In genomic region chr22:50200333-50201190, GRCh38 we compare ENCODE assay signal across 8 cellular contexts. TPM values are rescaled to one million over a fixed set of nuclear protein-coding genes. Genes with fewer than 3 reads are reported as not detected.
A peak's percentile ranks its signal among the peaks of the same experiment; 100 is the strongest.
DNase-seq lines count a peak whose midpoint lies in the region; ATAC-seq, FAIRE-seq and TF ChIP-seq lines count a peak whose summit lies in the region.

TSS of gene SELENOO (plus strand) at chr22:50201011. CDS start at chr22:50201037, 26 bp downstream.

- H3K27me3 ChIP-seq in H9 (ENCODE audit: insufficient read depth, low read length) (no peaks in the 10 kb centered on the region), SU-DHL-6 (ENCODE audit: low read length) (no peaks in the 10 kb centered on the region), pancreas (no peaks in the 10 kb centered on the region), thymus (ENCODE audit: control insufficient read depth, insufficient read depth) (no peaks in the 10 kb centered on the region)

- no peak for TF ChIP-seq CTCF in H9 (conservative IDR thresholded peaks at IDR 0.05)
- TF ChIP-seq CTCF in SU-DHL-6 (IDR thresholded peaks at IDR 0.05; ENCODE audit: insufficient read depth, low read length, poor library complexity, severe bottlenecking) = no peak
- no peak for TF ChIP-seq CTCF in pancreas (IDR thresholded peaks at IDR 0.05)

- H4K8ac ChIP-seq in H9 (replicated peaks; ENCODE audit: insufficient read length, low read depth, low read length) = no peak within 1 kb of the TSS

- peaks cover 21% of the 10 kb centered on the region for H3F3A ChIP-seq in SU-DHL-6 (ENCODE audit: insufficient read depth)

- H2BK12ac ChIP-seq in H9 (ENCODE audit: insufficient read length, low read depth, low read length) = no peak within 1 kb of the TSS

- H3K79me2 ChIP-seq in H9 (ENCODE audit: insufficient read depth, low read length) = no peaks in the 10 kb centered on the region; the same call in 1 of the 2 replicates
- peaks cover 36% of the 10 kb centered on the region for H3K79me2 ChIP-seq in SU-DHL-6 (ENCODE audit: insufficient read depth, low read length)

- H4K91ac ChIP-seq in H9 (ENCODE audit: insufficient read length, low read depth, low read length) = no peak within 1 kb of the TSS

- H2BK15ac ChIP-seq in H9 (ENCODE audit: low read depth, low read length) = no peak within 1 kb of the TSS

- H3K27ac Mint-ChIP-seq in H9 = peak within 1 kb of the TSS in 1 of 3 experiments; percentile 75; a peak in 2 of 7 replicates
- H3K27ac Mint-ChIP-seq in activated naive CD8-positive, alpha-beta T cell treated with anti-CD3 and anti-CD28 coated beads for 36 hours = peak within 1 kb of the TSS; percentile 76

- intact Hi-C loops in head of caudate nucleus (cut with DNase I) = no loop called here
- intact Hi-C loops in pancreas (cut with DNase I) = no loop called here

- no peak within 1 kb of the TSS for H3K14ac ChIP-seq in H9 (ENCODE audit: insufficient read depth, low read length)

- no peak within 1 kb of the TSS for H2AK5ac ChIP-seq in H9 (ENCODE audit: insufficient read length, low read length)

- H3K27me3 Mint-ChIP-seq in H9 (ENCODE audit: low read depth) = no peaks in the 10 kb centered on the region
- no peaks in the 10 kb centered on the region for H3K27me3 Mint-ChIP-seq in activated naive CD8-positive, alpha-beta T cell treated with anti-CD3 and anti-CD28 coated beads for 36 hours

- ATAC-seq in pancreas = peak; percentile 89 to 92 (median 90)

- no peak within 1 kb of the TSS for H3K4ac ChIP-seq in H9 (ENCODE audit: low read depth, low read length)

- H3K4me3 ChIP-seq in SU-DHL-6 (ENCODE audit: insufficient read depth, low read length, poor library complexity, severe bottlenecking) (peak within 1 kb of the TSS; percentile 97), pancreas (peak within 1 kb of the TSS; percentile 61 to 86 (median 82)), thymus (ENCODE audit: low read length) (peak within 1 kb of the TSS; percentile 87)

- H3K36me3 ChIP-seq in ES-I3 (ENCODE audit: insufficient read depth, low read length) = no peaks in the 10 kb centered on the region
- peaks cover 12% of the 10 kb centered on the region; the same call in 1 of the 2 replicates for H3K36me3 ChIP-seq in SU-DHL-6 (ENCODE audit: low read length)
- peaks cover 0 to 23% (median 0%) of the 10 kb centered on the region in 3 donors for H3K36me3 ChIP-seq in pancreas
- peaks cover 41% of the 10 kb centered on the region for H3K36me3 ChIP-seq in thymus (ENCODE audit: control insufficient read depth, insufficient read depth)

- no peaks in the 10 kb centered on the region for H3K9me3 ChIP-seq in ES-I3 (ENCODE audit: control insufficient read depth, insufficient read depth, low read length)
- no peaks in the 10 kb centered on the region for H3K9me3 ChIP-seq in H9 (ENCODE audit: control insufficient read depth, low read depth, low read length)
- no peaks in the 10 kb centered on the region for H3K9me3 ChIP-seq in SU-DHL-6 (ENCODE audit: insufficient read depth, low read length)
- H3K9me3 ChIP-seq in pancreas = no peaks in the 10 kb centered on the region
- H3K9me3 ChIP-seq in thymus (ENCODE audit: control insufficient read depth) = no peaks in the 10 kb centered on the region

- peak within 1 kb of the TSS; percentile 87 for H3K9ac ChIP-seq in ES-I3 (ENCODE audit: low read depth, low read length)
- no peak within 1 kb of the TSS for H3K9ac ChIP-seq in H9 (ENCODE audit: extremely low read depth, insufficient read length, low read length)
- peak within 1 kb of the TSS; percentile 95 for H3K9ac ChIP-seq in SU-DHL-6 (ENCODE audit: low read length)

- no peak within 1 kb of the TSS for H3K23ac ChIP-seq in H9 (ENCODE audit: insufficient read length, low read depth, low read length)

- H3K27ac ChIP-seq in H9 (ENCODE audit: insufficient read length, low read depth, low read length) (no peak within 1 kb of the TSS), SU-DHL-6 (ENCODE audit: low read depth, low read length) (peak within 1 kb of the TSS; percentile 81), pancreas (peak within 1 kb of the TSS; percentile 45 to 64 (median 59)), thymus (ENCODE audit: low read depth) (peak within 1 kb of the TSS; percentile 77)

- H3K79me1 ChIP-seq in H9 (ENCODE audit: insufficient read depth, low read depth, low read length, poor library complexity, severe bottlenecking) = no peaks in the 10 kb centered on the region

- no peak for FAIRE-seq in pancreas (lab: Jason Lieb, UNC)

- no peak within 1 kb of the TSS for H2BK120ac ChIP-seq in H9 (ENCODE audit: low read depth, low read length, poor library complexity, severe bottlenecking)

- H3K23me2 ChIP-seq in H9 (ENCODE audit: insufficient read length, low read depth, low read length, poor library complexity, severe bottlenecking) = peaks cover 13% of the 10 kb centered on the region

- DNase-seq in H9 (peak; percentile 92), NAMALWA (ENCODE audit: low spot score) (peak; percentile 93), head of caudate nucleus (peak; percentile 80 to 98 (median 95)), pancreas (peak; percentile 87 to 96 (median 93))
- DNase-seq in activated naive CD8-positive, alpha-beta T cell treated with anti-CD3 and anti-CD28 coated beads for 36 hours = peak; percentile 93

- H3K4me1 ChIP-seq in ES-I3 (ENCODE audit: insufficient read depth, low read length) (no peaks in the 10 kb centered on the region), H9 (ENCODE audit: insufficient read depth, low read length) (no peaks in the 10 kb centered on the region), pancreas (peaks cover 0 to 13% (median 6%) of the 10 kb centered on the region in 3 donors), thymus (ENCODE audit: control insufficient read depth, insufficient read depth, low read length) (peaks cover 19% of the 10 kb centered on the region)

- H3K56ac ChIP-seq in H9 (ENCODE audit: insufficient read length, low read depth, low read length) = no peak within 1 kb of the TSS

- no peak within 1 kb of the TSS for H3T11ph ChIP-seq in H9 (ENCODE audit: low read length)

- no peak within 1 kb of the TSS for H4K5ac ChIP-seq in H9 (ENCODE audit: insufficient read length, low read depth, low read length)

- no peaks in the 10 kb centered on the region for H3K9me2 ChIP-seq in SU-DHL-6 (replicated peaks; ENCODE audit: insufficient read depth, low read length)

- no peak within 1 kb of the TSS for H2BK5ac ChIP-seq in H9 (ENCODE audit: insufficient read length, low read length)

- H3K4me1 Mint-ChIP-seq in H9 = peaks cover 10 to 11% of the 10 kb centered on the region in 2 experiments
- peaks cover 26% of the 10 kb centered on the region for H3K4me1 Mint-ChIP-seq in activated naive CD8-positive, alpha-beta T cell treated with anti-CD3 and anti-CD28 coated beads for 36 hours

- H3K36me3 Mint-ChIP-seq in H9 (ENCODE audit: insufficient read depth in 1 of 3, low read depth in 3 of 3) = peaks cover 16 to 37% (median 29%) of the 10 kb centered on the region in 3 experiments
- H3K36me3 Mint-ChIP-seq in activated naive CD8-positive, alpha-beta T cell treated with anti-CD3 and anti-CD28 coated beads for 36 hours = peaks cover 14% of the 10 kb centered on the region

- H4K20me1 ChIP-seq in H9 (ENCODE audit: control insufficient read depth, insufficient read depth, insufficient read length) (peaks cover 3% of the 10 kb centered on the region), SU-DHL-6 (ENCODE audit: low read depth, low read length) (no peaks in the 10 kb centered on the region)

- WGBS in H9 (ENCODE audit: extremely low coverage, insufficient read length, low lambda C conversion rate) = no CpG with 5 or more reads among the region's 114 CpGs
- WGBS in pancreas, 2 donors = 1 to 2% methylated on average over 53 to 114 of the region's 114 CpGs
- WGBS in thymus = under 1% methylated on average over 114 of the region's 114 CpGs

- H3K4me2 ChIP-seq in H9 (ENCODE audit: insufficient read depth, insufficient read length, low read length) = peak within 1 kb of the TSS; percentile 54
- peak within 1 kb of the TSS; percentile 89 for H3K4me2 ChIP-seq in SU-DHL-6 (ENCODE audit: low read depth, low read length, poor library complexity, severe bottlenecking)

- H2AFZ ChIP-seq in H9 (ENCODE audit: low read length) = no peak within 1 kb of the TSS
- no peak within 1 kb of the TSS for H2AFZ ChIP-seq in SU-DHL-6 (ENCODE audit: low read depth, low read length, severe bottlenecking)

- no peak within 1 kb of the TSS for H2BK20ac ChIP-seq in H9 (ENCODE audit: low read depth, low read length, poor library complexity, severe bottlenecking)

- peak within 1 kb of the TSS; percentile 72 to 86 for H3K4me3 Mint-ChIP-seq in H9
- H3K4me3 Mint-ChIP-seq in activated naive CD8-positive, alpha-beta T cell treated with anti-CD3 and anti-CD28 coated beads for 36 hours = peak within 1 kb of the TSS; percentile 86

- no peak within 1 kb of the TSS for H3K18ac ChIP-seq in H9 (ENCODE audit: insufficient read length, low read depth, low read length)

- peaks cover 5 to 6% of the 10 kb centered on the region in 2 experiments; a peak in 3 of 5 replicates for H3K9me3 Mint-ChIP-seq in H9
- H3K9me3 Mint-ChIP-seq in activated naive CD8-positive, alpha-beta T cell treated with anti-CD3 and anti-CD28 coated beads for 36 hours = no peaks in the 10 kb centered on the region

RNA-seq across cellular contexts. Expression of gene SELENOO, which starts in this region (rescaled TPM):
- total RNA-seq in H9 (2021) = 19.0 and 20.4 TPM in 2 replicates
- 10 to 100 TPM; 20.0 to 20.9 TPM for total RNA-seq in activated naive CD8-positive, alpha-beta T cell treated with anti-CD3 and anti-CD28 coated beads for 36 hours
- 10 to 100 TPM; 11.6 to 17.8 (median 13.0) TPM for total RNA-seq in pancreas
- 10 to 100 TPM; 78.2 to 79.8 TPM for polyA plus RNA-seq in pancreas
- polyA plus RNA-seq in thymus = 62.1 TPM
